1 cellular context compared by ENCODE assay signal in the genomic region with DNA sequence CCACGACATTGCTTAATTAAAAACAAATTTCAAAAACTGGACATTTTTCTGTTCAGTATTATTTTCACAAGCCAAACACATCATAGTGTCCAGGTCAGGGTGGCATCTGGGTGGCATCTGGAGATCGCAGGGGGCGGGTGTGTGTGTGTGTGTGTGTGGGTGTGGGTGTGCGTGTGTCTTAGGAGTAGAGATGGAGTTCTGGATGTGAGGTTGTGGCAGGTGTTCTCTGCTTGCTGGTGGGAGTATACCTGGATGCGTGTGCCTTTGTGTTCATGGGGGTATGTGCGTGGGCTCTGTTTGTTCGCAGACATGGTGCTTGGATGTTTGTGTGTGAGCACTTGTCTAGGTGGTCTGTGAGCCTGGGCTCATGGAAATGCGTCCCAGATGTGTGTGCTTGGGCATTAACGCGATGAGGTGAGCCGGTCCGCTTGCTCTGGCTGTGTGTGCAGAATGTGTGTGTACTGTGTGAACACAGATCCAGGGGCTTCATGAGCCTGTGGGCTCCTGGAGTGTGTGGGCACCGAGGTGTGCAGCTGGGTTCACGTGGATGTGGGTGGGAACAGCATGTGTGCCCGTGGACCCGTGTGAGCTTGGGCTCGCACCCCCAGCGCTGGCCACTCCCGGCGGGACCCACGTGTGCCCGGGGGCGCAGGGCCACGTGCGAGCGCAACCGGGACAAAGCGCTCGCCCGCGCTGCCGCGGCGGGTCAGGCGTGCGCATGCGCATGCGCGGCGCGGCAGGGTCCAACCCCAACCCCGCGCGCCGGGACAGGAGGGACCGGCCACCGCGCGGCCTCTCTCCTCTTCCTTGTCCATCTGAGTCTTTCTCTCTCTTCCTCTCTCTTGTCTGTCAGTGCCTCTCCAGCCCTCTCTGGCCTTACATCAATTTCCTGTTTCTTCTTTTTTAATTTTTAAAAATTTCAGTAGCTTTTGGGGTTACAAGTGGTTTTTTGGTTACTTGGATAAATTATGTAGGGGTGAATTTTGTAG.
TF ChIP-seq lines count a peak whose summit lies in the region.

No MANE protein-coding gene starts in this region.

TF ChIP-seq in HEK293, 187 proteins besides CTCF, POLR2A, EP300 and RAD21 (continued from another document):
- TF ChIP-seq, protein P1, sequence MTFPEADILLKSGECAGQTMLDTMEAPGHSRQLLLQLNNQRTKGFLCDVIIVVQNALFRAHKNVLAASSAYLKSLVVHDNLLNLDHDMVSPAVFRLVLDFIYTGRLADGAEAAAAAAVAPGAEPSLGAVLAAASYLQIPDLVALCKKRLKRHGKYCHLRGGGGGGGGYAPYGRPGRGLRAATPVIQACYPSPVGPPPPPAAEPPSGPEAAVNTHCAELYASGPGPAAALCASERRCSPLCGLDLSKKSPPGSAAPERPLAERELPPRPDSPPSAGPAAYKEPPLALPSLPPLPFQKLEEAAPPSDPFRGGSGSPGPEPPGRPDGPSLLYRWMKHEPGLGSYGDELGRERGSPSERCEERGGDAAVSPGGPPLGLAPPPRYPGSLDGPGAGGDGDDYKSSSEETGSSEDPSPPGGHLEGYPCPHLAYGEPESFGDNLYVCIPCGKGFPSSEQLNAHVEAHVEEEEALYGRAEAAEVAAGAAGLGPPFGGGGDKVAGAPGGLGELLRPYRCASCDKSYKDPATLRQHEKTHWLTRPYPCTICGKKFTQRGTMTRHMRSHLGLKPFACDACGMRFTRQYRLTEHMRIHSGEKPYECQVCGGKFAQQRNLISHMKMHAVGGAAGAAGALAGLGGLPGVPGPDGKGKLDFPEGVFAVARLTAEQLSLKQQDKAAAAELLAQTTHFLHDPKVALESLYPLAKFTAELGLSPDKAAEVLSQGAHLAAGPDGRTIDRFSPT (tag by site-specific recombination; IDR thresholded peaks at IDR 0.05), result peak; percentile 88
- TF ChIP-seq ZNF560 (tag by site-specific recombination; IDR thresholded peaks at IDR 0.05; ENCODE audit: borderline replicate concordance) (no peak), ZNF324 (tag by site-specific recombination; IDR thresholded peaks at IDR 0.05) (no peak), ZNF157 (tag by site-specific recombination; IDR thresholded peaks at IDR 0.05) (no peak), KLF16 (tag by site-specific recombination; IDR thresholded peaks at IDR 0.05) (0 out of 2 replicates have a peak, but pooled peaks have one; percentile 37), ZBTB48 (tag by site-specific recombination; IDR thresholded peaks at IDR 0.05) (no peak), ZNF837 (tag by site-specific recombination; IDR thresholded peaks at IDR 0.05) (no peak), ZNF2 (tag by site-specific recombination; IDR thresholded peaks at IDR 0.05) (no peak), ZNF184 (tag by site-specific recombination; IDR thresholded peaks at IDR 0.05) (no peak), ZFHX2 (tag by site-specific recombination; conservative IDR thresholded peaks at IDR 0.05) (peak; percentile 82), ZNF76 (tag by site-specific recombination; IDR thresholded peaks at IDR 0.05; ENCODE audit: borderline replicate concordance, low read depth) (no peak), GLIS1 (tag by site-specific recombination; IDR thresholded peaks at IDR 0.05) (0 out of 2 replicates have a peak, but pooled peaks have one; percentile 17), SP2 (tag by site-specific recombination; IDR thresholded peaks at IDR 0.05) (no peak), MZF1 (tag by site-specific recombination; IDR thresholded peaks at IDR 0.05; ENCODE audit: borderline replicate concordance) (no peak), ZNF133 (tag by site-specific recombination; IDR thresholded peaks at IDR 0.05) (no peak), SCRT1 (tag by site-specific recombination; IDR thresholded peaks at IDR 0.05; ENCODE audit: borderline replicate concordance) (no peak), ZNF16 (tag by site-specific recombination; IDR thresholded peaks at IDR 0.05; ENCODE audit: low read depth) (no peak)
- TF ChIP-seq, protein P2, sequence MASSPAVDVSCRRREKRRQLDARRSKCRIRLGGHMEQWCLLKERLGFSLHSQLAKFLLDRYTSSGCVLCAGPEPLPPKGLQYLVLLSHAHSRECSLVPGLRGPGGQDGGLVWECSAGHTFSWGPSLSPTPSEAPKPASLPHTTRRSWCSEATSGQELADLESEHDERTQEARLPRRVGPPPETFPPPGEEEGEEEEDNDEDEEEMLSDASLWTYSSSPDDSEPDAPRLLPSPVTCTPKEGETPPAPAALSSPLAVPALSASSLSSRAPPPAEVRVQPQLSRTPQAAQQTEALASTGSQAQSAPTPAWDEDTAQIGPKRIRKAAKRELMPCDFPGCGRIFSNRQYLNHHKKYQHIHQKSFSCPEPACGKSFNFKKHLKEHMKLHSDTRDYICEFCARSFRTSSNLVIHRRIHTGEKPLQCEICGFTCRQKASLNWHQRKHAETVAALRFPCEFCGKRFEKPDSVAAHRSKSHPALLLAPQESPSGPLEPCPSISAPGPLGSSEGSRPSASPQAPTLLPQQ (tag by site-specific recombination; IDR thresholded peaks at IDR 0.05), result peak; percentile 92
- TF ChIP-seq, protein P3, sequence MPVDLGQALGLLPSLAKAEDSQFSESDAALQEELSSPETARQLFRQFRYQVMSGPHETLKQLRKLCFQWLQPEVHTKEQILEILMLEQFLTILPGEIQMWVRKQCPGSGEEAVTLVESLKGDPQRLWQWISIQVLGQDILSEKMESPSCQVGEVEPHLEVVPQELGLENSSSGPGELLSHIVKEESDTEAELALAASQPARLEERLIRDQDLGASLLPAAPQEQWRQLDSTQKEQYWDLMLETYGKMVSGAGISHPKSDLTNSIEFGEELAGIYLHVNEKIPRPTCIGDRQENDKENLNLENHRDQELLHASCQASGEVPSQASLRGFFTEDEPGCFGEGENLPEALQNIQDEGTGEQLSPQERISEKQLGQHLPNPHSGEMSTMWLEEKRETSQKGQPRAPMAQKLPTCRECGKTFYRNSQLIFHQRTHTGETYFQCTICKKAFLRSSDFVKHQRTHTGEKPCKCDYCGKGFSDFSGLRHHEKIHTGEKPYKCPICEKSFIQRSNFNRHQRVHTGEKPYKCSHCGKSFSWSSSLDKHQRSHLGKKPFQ (tag by site-specific recombination; IDR thresholded peaks at IDR 0.05), result peak; percentile 72; the same call in 1 of the 2 replicates
- TF ChIP-seq, protein P4, sequence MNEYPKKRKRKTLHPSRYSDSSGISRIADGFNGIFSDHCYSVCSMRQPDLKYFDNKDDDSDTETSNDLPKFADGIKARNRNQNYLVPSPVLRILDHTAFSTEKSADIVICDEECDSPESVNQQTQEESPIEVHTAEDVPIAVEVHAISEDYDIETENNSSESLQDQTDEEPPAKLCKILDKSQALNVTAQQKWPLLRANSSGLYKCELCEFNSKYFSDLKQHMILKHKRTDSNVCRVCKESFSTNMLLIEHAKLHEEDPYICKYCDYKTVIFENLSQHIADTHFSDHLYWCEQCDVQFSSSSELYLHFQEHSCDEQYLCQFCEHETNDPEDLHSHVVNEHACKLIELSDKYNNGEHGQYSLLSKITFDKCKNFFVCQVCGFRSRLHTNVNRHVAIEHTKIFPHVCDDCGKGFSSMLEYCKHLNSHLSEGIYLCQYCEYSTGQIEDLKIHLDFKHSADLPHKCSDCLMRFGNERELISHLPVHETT (tag by site-specific recombination; IDR thresholded peaks at IDR 0.05), result no peak
- TF ChIP-seq, protein P5, sequence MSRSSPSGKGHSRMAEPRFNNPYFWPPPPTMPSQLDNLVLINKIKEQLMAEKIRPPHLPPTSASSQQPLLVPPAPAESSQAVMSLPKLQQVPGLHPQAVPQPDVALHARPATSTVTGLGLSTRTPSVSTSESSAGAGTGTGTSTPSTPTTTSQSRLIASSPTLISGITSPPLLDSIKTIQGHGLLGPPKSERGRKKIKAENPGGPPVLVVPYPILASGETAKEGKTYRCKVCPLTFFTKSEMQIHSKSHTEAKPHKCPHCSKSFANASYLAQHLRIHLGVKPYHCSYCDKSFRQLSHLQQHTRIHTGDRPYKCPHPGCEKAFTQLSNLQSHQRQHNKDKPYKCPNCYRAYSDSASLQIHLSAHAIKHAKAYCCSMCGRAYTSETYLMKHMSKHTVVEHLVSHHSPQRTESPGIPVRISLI (tag by site-specific recombination; IDR thresholded peaks at IDR 0.05), result no peak
